Comparison of ENCODE assay signal across 20 cellular contexts in genomic region chr9:131613346-131613745, GRCh38.
DNase-seq lines count a peak whose midpoint lies in the region; ATAC-seq and TF ChIP-seq lines count a peak whose summit lies in the region.
"Had no signal": no experiment of that assay in that cellular context is flagged by ENCODE, and none has a peak within 500 bp of the region (broad histone marks: within the 10 kb centered on the region; RNA-seq: fewer than 3 reads in every experiment).

No MANE protein-coding gene starts in this region.

- H3K27ac Mint-ChIP-seq in activated naive CD4-positive, alpha-beta T cell treated with anti-CD3 and anti-CD28 coated beads, Interleukin-2, amount 10 ng/mL, durations not matched to agents 7 days and 5 days, result peak overlapping the region; percentile 42
- peak overlapping the region in 2 of 3 donors; percentile 17 to 86 for H3K27ac Mint-ChIP-seq in IgD-negative memory B cell
- peak overlapping the region; percentile 53 to 89 for H3K27ac Mint-ChIP-seq in effector memory CD8-positive, alpha-beta T cell
- peak overlapping the region; percentile 84 for H3K27ac Mint-ChIP-seq in stimulated activated memory B cell treated with anti-CD40 and anti-IgM and Interleukin-4, amounts not matched to agents 10 μg/mL and 1 μg/mL and 100 μg/mL, for 72 hours
- H3K27ac Mint-ChIP-seq: CD4-positive, alpha-beta T cell; HFFc6 had no signal

- peaks cover 32% of the 10 kb centered on the region for H3K4me1 ChIP-seq in foreskin keratinocyte

- H3K36me3 Mint-ChIP-seq in activated naive CD4-positive, alpha-beta T cell treated with anti-CD3 and anti-CD28 coated beads, Interleukin-2, amount 10 ng/mL, durations not matched to agents 7 days and 5 days, result peaks cover 36% of the 10 kb centered on the region
- peaks cover 2% of the 10 kb centered on the region for H3K36me3 Mint-ChIP-seq in IgD-negative memory B cell
- peaks cover 65% of the 10 kb centered on the region for H3K36me3 Mint-ChIP-seq in effector memory CD8-positive, alpha-beta T cell (ENCODE audit: insufficient read depth)
- peaks cover 90% of the 10 kb centered on the region for H3K36me3 Mint-ChIP-seq in stimulated activated memory B cell treated with anti-CD40 and anti-IgM and Interleukin-4, amounts not matched to agents 10 μg/mL and 1 μg/mL and 100 μg/mL, for 72 hours

- no peaks in the 10 kb centered on the region for H3K27me3 ChIP-seq in foreskin keratinocyte

- no peak overlapping the region for H3K4me3 Mint-ChIP-seq in activated naive CD4-positive, alpha-beta T cell treated with anti-CD3 and anti-CD28 coated beads, Interleukin-2, amount 10 ng/mL, durations not matched to agents 7 days and 5 days
- H3K4me3 Mint-ChIP-seq in IgD-negative memory B cell, result no peak overlapping the region
- no peak overlapping the region for H3K4me3 Mint-ChIP-seq in effector memory CD8-positive, alpha-beta T cell
- H3K4me3 Mint-ChIP-seq in stimulated activated memory B cell treated with anti-CD40 and anti-IgM and Interleukin-4, amounts not matched to agents 10 μg/mL and 1 μg/mL and 100 μg/mL, for 72 hours, result no peak overlapping the region
- H3K4me3 Mint-ChIP-seq: CD4-positive, alpha-beta T cell; HFFc6 had no signal

- H3K27me3 Mint-ChIP-seq in activated naive CD4-positive, alpha-beta T cell treated with anti-CD3 and anti-CD28 coated beads, Interleukin-2, amount 10 ng/mL, durations not matched to agents 7 days and 5 days, result no peaks in the 10 kb centered on the region
- H3K27me3 Mint-ChIP-seq in IgD-negative memory B cell, result no peaks in the 10 kb centered on the region
- no peaks in the 10 kb centered on the region for H3K27me3 Mint-ChIP-seq in effector memory CD8-positive, alpha-beta T cell
- no peaks in the 10 kb centered on the region for H3K27me3 Mint-ChIP-seq in stimulated activated memory B cell treated with anti-CD40 and anti-IgM and Interleukin-4, amounts not matched to agents 10 μg/mL and 1 μg/mL and 100 μg/mL, for 72 hours
- H3K27me3 Mint-ChIP-seq: CD4-positive, alpha-beta T cell had no signal

- no peaks in the 10 kb centered on the region for H3K4me1 Mint-ChIP-seq in activated naive CD4-positive, alpha-beta T cell treated with anti-CD3 and anti-CD28 coated beads, Interleukin-2, amount 10 ng/mL, durations not matched to agents 7 days and 5 days
- H3K4me1 Mint-ChIP-seq in IgD-negative memory B cell, result peaks cover 0 to 8% (median 6%) of the 10 kb centered on the region in 3 donors
- H3K4me1 Mint-ChIP-seq in effector memory CD8-positive, alpha-beta T cell (ENCODE audit: low read depth in 2 of 2), result peaks cover 8 to 22% of the 10 kb centered on the region in 2 donors
- H3K4me1 Mint-ChIP-seq in stimulated activated memory B cell treated with anti-CD40 and anti-IgM and Interleukin-4, amounts not matched to agents 10 μg/mL and 1 μg/mL and 100 μg/mL, for 72 hours, result peaks cover 55% of the 10 kb centered on the region

- no peak for ATAC-seq in effector memory CD8-positive, alpha-beta T cell (replicated peaks)
- no peak for ATAC-seq in stimulated activated memory B cell treated with anti-CD40 and anti-IgM and Interleukin-4, amounts not matched to agents 10 μg/mL and 1 μg/mL and 100 μg/mL, for 72 hours
- ATAC-seq in foreskin keratinocyte, result no peak
- ATAC-seq: K562 had no signal

- H3K27ac ChIP-seq in foreskin keratinocyte, result no peak overlapping the region
- H3K27ac ChIP-seq: HL-60 had no signal

- CTCF ChIA-PET in activated naive CD4-positive, alpha-beta T cell treated with anti-CD3 and anti-CD28 coated beads, Interleukin-2, amount 10 ng/mL, durations not matched to agents 7 days and 5 days (lab: Charles Lee), result interaction anchor here (1.0 kb wide), 1 partner anchor 31 kb away, joined by 3 read pairs; no protein-coding TSS in a partner anchor

- no peaks in the 10 kb centered on the region for H3K9me3 Mint-ChIP-seq in activated naive CD4-positive, alpha-beta T cell treated with anti-CD3 and anti-CD28 coated beads, Interleukin-2, amount 10 ng/mL, durations not matched to agents 7 days and 5 days
- no peaks in the 10 kb centered on the region for H3K9me3 Mint-ChIP-seq in IgD-negative memory B cell
- no peaks in the 10 kb centered on the region for H3K9me3 Mint-ChIP-seq in effector memory CD8-positive, alpha-beta T cell
- no peaks in the 10 kb centered on the region for H3K9me3 Mint-ChIP-seq in stimulated activated memory B cell treated with anti-CD40 and anti-IgM and Interleukin-4, amounts not matched to agents 10 μg/mL and 1 μg/mL and 100 μg/mL, for 72 hours
- H3K9me3 Mint-ChIP-seq: CD4-positive, alpha-beta T cell; HFFc6 had no signal

- TF ChIP-seq CTCF in foreskin keratinocyte (conservative IDR thresholded peaks at IDR 0.05), result no peak

- DNase-seq in activated naive CD4-positive, alpha-beta T cell treated with anti-CD3 and anti-CD28 coated beads, Interleukin-2, amount 10 ng/mL, durations not matched to agents 7 days and 5 days, result no peak
- no peak for DNase-seq in activated naive CD4-positive, alpha-beta T cell treated with Interleukin-2 at 50 U/mL for 16 hours
- DNase-seq in effector memory CD8-positive, alpha-beta T cell, result no peak
- DNase-seq in stimulated activated CD4-positive, alpha-beta T cell treated with anti-CD3 and anti-CD28 coated beads, Interleukin-2, amount 100 ng/mL, for 48 hours, result no peak
- no peak for DNase-seq in foreskin keratinocyte
- DNase-seq in NCI-H1694 (lab: John Stamatoyannopoulos, UW), result no peak
- DNase-seq: CD4-positive, alpha-beta T cell; DMS79 treated with DMSO at 0.1 percent for 48 hours; GOT3; HFFc6; NCI-H146; NCI-H2107; NCI-H226; NCI-H526 treated with DMSO at 0.1 percent for 48 hours; NK-92 treated with Interleukin-12 subunit alpha and Interleukin-12 subunit beta, amount 100 ng/mL, for 24 hours; OCI-M1 had no signal
